ENCODE assay signal across 17 cellular contexts in the genomic region with DNA sequence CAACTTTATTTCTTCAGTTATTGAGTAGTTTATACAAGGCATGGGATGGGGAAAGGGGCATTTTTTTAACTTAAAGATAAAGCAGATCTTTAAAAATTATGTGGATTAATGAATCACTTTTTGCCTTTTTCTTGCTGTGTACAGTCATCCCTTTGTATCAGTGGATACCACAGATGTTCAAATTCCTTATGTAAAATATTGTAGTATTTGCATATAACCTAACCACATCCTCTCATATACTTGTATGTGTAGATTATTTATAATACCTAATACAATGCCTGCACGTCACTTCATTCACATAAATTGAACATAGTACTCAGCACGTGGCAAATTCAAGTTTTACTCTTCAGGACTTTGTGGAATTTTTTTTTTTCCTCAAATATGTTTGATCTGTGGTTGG.
A peak's percentile ranks its signal among the peaks of the same experiment; 100 is the strongest.
DNase-seq lines count a peak whose midpoint lies in the region; ATAC-seq, FAIRE-seq and TF ChIP-seq lines count a peak whose summit lies in the region.
"Had no signal": no experiment of that assay in that cellular context is flagged by ENCODE, and none has a peak within 500 bp of the region (broad histone marks: within the 10 kb centered on the region; RNA-seq: fewer than 3 reads in every experiment).

No MANE protein-coding gene starts in this region.

- H3K9ac ChIP-seq in kidney (ENCODE audit: low read length in 2 of 2): no peak overlapping the region
- H3K9ac ChIP-seq: BLaER1 treated with 17β-estradiol and CSF1 and Interleukin-3, amounts not matched to agents 10 nM and 100 nM had no signal

- no peak for TF ChIP-seq CTCF in kidney (IDR thresholded peaks at IDR 0.05; ENCODE audit: borderline replicate concordance, extremely low read depth, insufficient read depth)

- no peak overlapping the region for H3K4me3 ChIP-seq in kidney (ENCODE audit: low read length in 2 of 2)
- H3K4me3 ChIP-seq: A549; BLaER1 treated with 17β-estradiol and CSF1 and Interleukin-3, amounts not matched to agents 10 nM and 100 nM had no signal

- intact Hi-C loops in kidney (cut with DNase I): no loop called here

- H3K27ac ChIP-seq in kidney (ENCODE audit: low read depth in 2 of 2, low read length in 2 of 2): no peak overlapping the region
- H3K27ac ChIP-seq: A549; BLaER1 treated with 17β-estradiol and CSF1 and Interleukin-3, amounts not matched to agents 10 nM and 100 nM; HL-60; RWPE1 had no signal

- peaks cover 19 to 29% of the 10 kb centered on the region in 2 donors for H3K36me3 ChIP-seq in kidney (ENCODE audit: control insufficient read depth in 1 of 2, insufficient read depth in 2 of 2, low read length in 2 of 2)

- no peak for FAIRE-seq in kidney (lab: Jason Lieb, UNC)
- FAIRE-seq: A549, HTR-8/SVneo had no signal

- DNase-seq in NCI-H526 treated with DMSO at 0.1 percent for 48 hours (lab: John Stamatoyannopoulos, UW): peak; percentile 52
- no peak for DNase-seq in kidney
- no peak for DNase-seq in HCEC 1CT
- no peak for DNase-seq in H4 (ENCODE audit: low spot score)
- DNase-seq: EL, NCI-H187, NCI-H748 treated with DMSO at 0.1 percent for 48 hours, T-helper 17 cell had no signal

- no peaks in the 10 kb centered on the region for H3K9me3 ChIP-seq in kidney (ENCODE audit: control insufficient read depth in 1 of 2, low read length in 2 of 2)
- H3K9me3 ChIP-seq: A549; BLaER1 treated with 17β-estradiol and CSF1 and Interleukin-3, amounts not matched to agents 10 nM and 100 nM had no signal

- no peaks in the 10 kb centered on the region for H3K4me1 ChIP-seq in kidney (ENCODE audit: control insufficient read depth in 1 of 2, insufficient read depth in 1 of 2, low read depth in 1 of 2, low read length in 2 of 2)
- H3K4me1 ChIP-seq: A549; BLaER1 treated with 17β-estradiol and CSF1 and Interleukin-3, amounts not matched to agents 10 nM and 100 nM had no signal

- peak; percentile 67 for ATAC-seq in GM18502 (IDR thresholded peaks at IDR 0.05; ENCODE audit: poor library complexity, unreplicated experiment)
- peak; percentile 50 for ATAC-seq in GM19043 (IDR thresholded peaks at IDR 0.05; ENCODE audit: low read depth, unreplicated experiment)
- ATAC-seq in HG03342 (IDR thresholded peaks at IDR 0.05; ENCODE audit: unreplicated experiment): peak; percentile 72
- ATAC-seq in GM21619 (IDR thresholded peaks at IDR 0.05; ENCODE audit: unreplicated experiment): no peak
- ATAC-seq: A549, T-helper 17 cell had no signal
